9 cellular contexts compared by ENCODE assay signal in the genomic region with DNA sequence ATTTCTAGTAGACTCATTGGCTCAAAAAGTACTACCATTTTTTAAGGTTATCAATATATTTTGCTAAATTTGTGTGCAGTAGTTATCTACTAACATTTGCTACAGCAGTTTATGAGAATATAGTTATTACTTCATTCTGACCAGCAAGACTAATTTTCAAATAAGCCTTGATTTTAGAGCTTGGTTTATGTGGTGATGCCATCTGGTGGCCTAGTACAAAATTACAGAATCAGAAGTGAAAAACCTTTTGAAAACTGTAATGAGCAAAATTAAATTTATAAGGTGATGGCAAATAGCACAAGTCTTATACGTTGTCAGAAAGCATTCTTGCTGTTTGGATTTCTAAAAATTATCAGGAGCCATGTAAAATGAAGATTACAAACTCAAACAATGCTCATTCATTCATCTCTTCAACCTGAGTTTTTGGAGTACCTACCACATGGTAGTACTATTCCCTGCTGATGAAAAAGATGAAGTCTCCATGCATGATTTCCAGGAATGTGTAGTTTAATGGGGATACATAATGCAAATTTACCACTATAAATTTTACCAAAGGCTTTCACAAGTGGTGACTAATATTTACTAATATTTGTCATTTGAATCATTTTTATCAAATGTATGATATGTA. TPM values are rescaled to one million over a fixed set of nuclear protein-coding genes. Genes with fewer than 3 reads are reported as not detected.
DNase-seq lines count a peak whose midpoint lies in the region; ATAC-seq and TF ChIP-seq lines count a peak whose summit lies in the region.
"Had no signal": no experiment of that assay in that cellular context is flagged by ENCODE, and none has a peak within 500 bp of the region (broad histone marks: within the 10 kb centered on the region; RNA-seq: fewer than 3 reads in every experiment).

No MANE protein-coding gene starts in this region.

- in situ Hi-C loops in GM13977 (cut with MboI; ENCODE audit: low pct_unique_long_range_greater_than_20kb, low sequenced_read_pairs, unreplicated experiment) = loop anchor here (10.0 kb wide), 2 partner anchors 238 to 328 kb away; no protein-coding TSS in a partner anchor

- H3K27me3 ChIP-seq in CD4-positive, alpha-beta memory T cell (ENCODE audit: insufficient read depth, low read length) = no peaks in the 10 kb centered on the region

- no peak overlapping the region for H3K27ac ChIP-seq in CD4-positive, alpha-beta memory T cell (ENCODE audit: low read depth, low read length)

- no peaks in the 10 kb centered on the region for H3K9me3 Mint-ChIP-seq in CD4-positive, alpha-beta memory T cell
- H3K9me3 Mint-ChIP-seq in chondrocyte (ENCODE audit: low read depth) = no peaks in the 10 kb centered on the region
- H3K9me3 Mint-ChIP-seq: T-cell had no signal

- no peaks in the 10 kb centered on the region for H3K4me1 ChIP-seq in CD4-positive, alpha-beta memory T cell (ENCODE audit: insufficient read depth, low read length)

- H3K4me3 ChIP-seq in CD4-positive, alpha-beta memory T cell (ENCODE audit: low read length in 2 of 2) = no peak overlapping the region

- TF ChIP-seq CTCF in GM13977 (IDR thresholded peaks at IDR 0.05; ENCODE audit: extremely low read depth, insufficient read depth, missing control alignments) (peak; percentile 68), chondrocyte (IDR thresholded peaks at IDR 0.05) (peak; percentile 93)

- H3K4me3 Mint-ChIP-seq in CD4-positive, alpha-beta memory T cell = no peak overlapping the region
- H3K4me3 Mint-ChIP-seq in chondrocyte (ENCODE audit: unreplicated experiment) = no peak overlapping the region
- H3K4me3 Mint-ChIP-seq: T-cell had no signal

- no peaks in the 10 kb centered on the region for H3K9me3 ChIP-seq in CD4-positive, alpha-beta memory T cell (ENCODE audit: control insufficient read depth in 1 of 2, low read length in 2 of 2)

- CTCF ChIA-PET in CD4-positive, alpha-beta memory T cell (lab: Charles Lee; ENCODE audit: partially characterized antibody) = interaction anchor here (1.2 to 5.0 kb wide), 9 partner anchors 8 to 637 kb away, joined by 3 to 89 read pairs (median 4); no protein-coding TSS in a partner anchor

- H3K27ac Mint-ChIP-seq in CD4-positive, alpha-beta memory T cell = no peak overlapping the region
- H3K27ac Mint-ChIP-seq in chondrocyte (ENCODE audit: unreplicated experiment) = no peak overlapping the region

- H3K36me3 ChIP-seq in CD4-positive, alpha-beta memory T cell (ENCODE audit: insufficient read depth, low read length) = no peaks in the 10 kb centered on the region

- intact Hi-C loops in CD4-positive, alpha-beta memory T cell (cut with micrococcal nuclease) = loop anchor here (1.0 to 5.0 kb wide), 7 partner anchors 112 to 925 kb away; a partner anchor contains a TSS
- intact Hi-C loops in left colon (cut with DNase I, micrococcal nuclease) = loop anchor here (2.0 to 10.0 kb wide), 3 partner anchors 232 to 328 kb away; no protein-coding TSS in a partner anchor

- POLR2A ChIA-PET in CD4-positive, alpha-beta memory T cell (lab: Charles Lee; ENCODE audit: partially characterized antibody) = no interaction called here

- peaks cover 11 to 24% of the 10 kb centered on the region in 2 donors for H3K27me3 Mint-ChIP-seq in CD4-positive, alpha-beta memory T cell
- peaks cover 2% of the 10 kb centered on the region for H3K27me3 Mint-ChIP-seq in chondrocyte (ENCODE audit: low read depth)

- H3K4me1 Mint-ChIP-seq in CD4-positive, alpha-beta memory T cell = no peaks in the 10 kb centered on the region
- no peaks in the 10 kb centered on the region for H3K4me1 Mint-ChIP-seq in chondrocyte (ENCODE audit: low read depth)

- peak in 4 of 5 donors; percentile 31 to 45 (median 38) for DNase-seq in CD4-positive, alpha-beta memory T cell
- DNase-seq in GM13977 (ENCODE audit: low spot score) = peak; percentile 40
- peak; percentile 12 for DNase-seq in NCI-H82 treated with DMSO at 0.1 percent for 48 hours (lab: John Stamatoyannopoulos, UW; ENCODE audit: unreplicated experiment)
- no peak for DNase-seq in chondrocyte (ENCODE audit: low spot score)
- DNase-seq in middle frontal gyrus (ENCODE audit: extremely low spot score, low spot score) = peak; percentile 54
- DNase-seq in GF-D8 (lab: John Stamatoyannopoulos, UW) = no peak
- DNase-seq in NCI-H226 = no peak
- no peak for DNase-seq in left colon

- ATAC-seq in left colon = no peak
- ATAC-seq: T-cell had no signal

- H3K36me3 Mint-ChIP-seq in CD4-positive, alpha-beta memory T cell = no peaks in the 10 kb centered on the region
- no peaks in the 10 kb centered on the region for H3K36me3 Mint-ChIP-seq in chondrocyte (ENCODE audit: low read depth)
- H3K36me3 Mint-ChIP-seq: T-cell had no signal

RNA-seq across cellular contexts. Expression of a gene that starts 51.0 kb away (rescaled TPM):
- total RNA-seq in CD4-positive, alpha-beta memory T cell = 10 to 100 TPM; 19.3 to 22.0 TPM
- 10 to 100 TPM; 50.0 to 58.2 TPM for polyA plus RNA-seq in CD4-positive, alpha-beta memory T cell
- total RNA-seq in chondrocyte (32.7 to 40.9 TPM (median 35.8 TPM) in 3 replicates), left colon (10 to 100 TPM; 10.4 to 13.4 TPM)

RNA-seq across cellular contexts. Expression of a gene that starts 56.7 kb away (rescaled TPM):
- 1 to 10 TPM; 1.3 to 1.4 TPM for total RNA-seq in CD4-positive, alpha-beta memory T cell
- under 1 TPM; 0.36 to 0.46 TPM for polyA plus RNA-seq in CD4-positive, alpha-beta memory T cell
- total RNA-seq in chondrocyte (0.56 to 1.5 TPM (median 1.3 TPM) in 3 replicates), left colon (1 to 10 TPM in 1 of 2 donors, under 1 TPM in 1; 0.61 to 2.1 TPM)

Comparison
In these comparisons a context has a peak if more than half of its experiments do, and no peak if none do; other contexts are left out.
1. DNase-seq: peak in CD4-positive, alpha-beta memory T cell (4 of 5), GM13977 (single experiment), NCI-H82 treated with DMSO at 0.1 percent for 48 hours (single experiment) and middle frontal gyrus (single experiment); none in chondrocyte (single experiment), GF-D8 (single experiment), NCI-H226 (single experiment) and left colon (0 of 2).